1 cellular context compared by ENCODE assay signal in the genomic region with DNA sequence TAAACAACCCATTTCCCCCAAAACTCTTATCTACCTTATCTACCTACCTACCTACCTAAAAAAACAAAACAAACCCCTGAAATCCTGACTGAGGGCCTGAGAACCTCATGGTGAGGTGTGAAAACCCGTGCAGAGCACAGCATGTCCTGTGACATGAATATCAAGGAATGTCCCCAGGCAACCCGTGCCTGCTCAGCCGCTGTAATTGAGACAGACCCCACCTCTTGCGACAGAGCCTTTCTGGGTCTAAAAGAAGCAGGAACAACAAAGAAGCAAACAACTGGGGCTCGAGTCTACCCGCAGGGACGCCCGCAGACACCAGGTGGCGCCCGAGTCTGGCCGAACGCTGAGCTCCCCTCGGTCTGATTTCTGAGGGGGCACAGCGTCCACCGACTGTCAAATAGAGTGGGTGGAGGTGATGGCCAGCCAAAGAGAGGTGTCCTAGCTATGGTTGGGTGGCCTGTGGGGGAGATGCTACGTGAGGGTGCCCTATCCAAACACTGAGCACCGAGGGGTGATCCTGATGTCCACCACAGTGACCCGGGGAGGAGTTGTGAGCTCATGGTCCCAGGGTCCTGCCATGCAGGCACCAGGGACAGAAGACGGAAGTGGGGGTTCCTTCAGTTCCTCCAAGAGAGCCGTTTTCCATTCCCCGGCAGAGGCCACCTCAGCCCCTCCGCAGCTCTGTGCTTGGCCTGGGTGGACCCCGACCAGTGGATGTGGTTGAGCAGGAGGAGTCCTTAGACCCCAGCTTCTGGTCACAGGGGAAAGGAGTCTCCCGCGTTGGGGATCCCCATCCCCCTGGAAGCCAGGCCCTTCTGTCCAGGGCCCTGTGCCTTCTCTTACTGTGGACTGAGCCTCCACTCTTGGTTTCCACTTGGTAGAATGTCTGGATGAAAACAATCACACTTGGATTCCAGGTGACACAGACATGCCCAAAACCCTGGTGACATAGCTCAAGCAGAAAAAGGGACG.
TF ChIP-seq lines count a peak whose summit lies in the region.

No MANE protein-coding gene starts in this region.

TF ChIP-seq in HepG2, 621 proteins besides CTCF, POLR2A, EP300 and RAD21 (continued from another document and continues in another):
- TF ChIP-seq, protein P1, sequence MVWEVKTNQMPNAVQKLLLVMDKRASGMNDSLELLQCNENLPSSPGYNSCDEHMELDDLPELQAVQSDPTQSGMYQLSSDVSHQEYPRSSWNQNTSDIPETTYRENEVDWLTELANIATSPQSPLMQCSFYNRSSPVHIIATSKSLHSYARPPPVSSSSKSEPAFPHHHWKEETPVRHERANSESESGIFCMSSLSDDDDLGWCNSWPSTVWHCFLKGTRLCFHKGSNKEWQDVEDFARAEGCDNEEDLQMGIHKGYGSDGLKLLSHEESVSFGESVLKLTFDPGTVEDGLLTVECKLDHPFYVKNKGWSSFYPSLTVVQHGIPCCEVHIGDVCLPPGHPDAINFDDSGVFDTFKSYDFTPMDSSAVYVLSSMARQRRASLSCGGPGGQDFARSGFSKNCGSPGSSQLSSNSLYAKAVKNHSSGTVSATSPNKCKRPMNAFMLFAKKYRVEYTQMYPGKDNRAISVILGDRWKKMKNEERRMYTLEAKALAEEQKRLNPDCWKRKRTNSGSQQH (CRISPR knock-in tag; IDR thresholded peaks at IDR 0.05; ENCODE audit: low read depth): no peak
- TF ChIP-seq CHCHD3 (CRISPR knock-in tag; IDR thresholded peaks at IDR 0.05): no peak
- no peak for TF ChIP-seq ZNF570 (CRISPR knock-in tag; IDR thresholded peaks at IDR 0.05; ENCODE audit: borderline replicate concordance)
- no peak for TF ChIP-seq HMG20A (CRISPR knock-in tag; IDR thresholded peaks at IDR 0.05; ENCODE audit: borderline replicate concordance)
- TF ChIP-seq, protein P2, sequence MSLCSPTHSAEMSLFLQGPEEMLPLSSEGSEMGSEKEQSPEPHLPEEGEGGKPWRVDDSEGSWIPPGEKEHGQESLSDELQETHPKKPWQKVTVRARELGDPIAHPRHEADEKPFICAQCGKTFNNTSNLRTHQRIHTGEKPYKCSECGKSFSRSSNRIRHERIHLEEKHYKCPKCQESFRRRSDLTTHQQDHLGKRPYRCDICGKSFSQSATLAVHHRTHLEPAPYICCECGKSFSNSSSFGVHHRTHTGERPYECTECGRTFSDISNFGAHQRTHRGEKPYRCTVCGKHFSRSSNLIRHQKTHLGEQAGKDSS (CRISPR knock-in tag; IDR thresholded peaks at IDR 0.05; ENCODE audit: borderline replicate concordance, low read depth): 0 out of 2 replicates have a peak, but pooled peaks have one; percentile 67
- TF ChIP-seq ZBTB7A (CRISPR knock-in tag; IDR thresholded peaks at IDR 0.05): no peak
- TF ChIP-seq ZMAT3 (CRISPR knock-in tag; conservative IDR thresholded peaks at IDR 0.05): no peak
- no peak for TF ChIP-seq POLR2AphosphoS2 (IDR thresholded peaks at IDR 0.05; ENCODE audit: low read depth, low read length)
- TF ChIP-seq, protein P3, sequence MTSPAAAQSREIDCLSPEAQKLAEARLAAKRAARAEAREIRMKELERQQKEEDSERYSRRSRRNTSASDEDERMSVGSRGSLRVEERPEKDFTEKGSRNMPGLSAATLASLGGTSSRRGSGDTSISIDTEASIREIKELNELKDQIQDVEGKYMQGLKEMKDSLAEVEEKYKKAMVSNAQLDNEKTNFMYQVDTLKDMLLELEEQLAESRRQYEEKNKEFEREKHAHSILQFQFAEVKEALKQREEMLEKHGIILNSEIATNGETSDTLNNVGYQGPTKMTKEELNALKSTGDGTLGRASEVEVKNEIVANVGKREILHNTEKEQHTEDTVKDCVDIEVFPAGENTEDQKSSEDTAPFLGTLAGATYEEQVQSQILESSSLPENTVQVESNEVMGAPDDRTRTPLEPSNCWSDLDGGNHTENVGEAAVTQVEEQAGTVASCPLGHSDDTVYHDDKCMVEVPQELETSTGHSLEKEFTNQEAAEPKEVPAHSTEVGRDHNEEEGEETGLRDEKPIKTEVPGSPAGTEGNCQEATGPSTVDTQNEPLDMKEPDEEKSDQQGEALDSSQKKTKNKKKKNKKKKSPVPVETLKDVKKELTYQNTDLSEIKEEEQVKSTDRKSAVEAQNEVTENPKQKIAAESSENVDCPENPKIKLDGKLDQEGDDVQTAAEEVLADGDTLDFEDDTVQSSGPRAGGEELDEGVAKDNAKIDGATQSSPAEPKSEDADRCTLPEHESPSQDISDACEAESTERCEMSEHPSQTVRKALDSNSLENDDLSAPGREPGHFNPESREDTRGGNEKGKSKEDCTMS (CRISPR knock-in tag; conservative IDR thresholded peaks at IDR 0.05): no peak
- TF ChIP-seq RBM22 (optimal IDR thresholded peaks at IDR 0.05; ENCODE audit: low read length): no peak
- no peak for TF ChIP-seq EHMT2 (IDR thresholded peaks at IDR 0.05; ENCODE audit: borderline replicate concordance, low read depth, low read length)
- no peak for TF ChIP-seq PAWR (CRISPR knock-in tag; IDR thresholded peaks at IDR 0.05; ENCODE audit: borderline replicate concordance)
- no peak for TF ChIP-seq IKZF4 (CRISPR knock-in tag; IDR thresholded peaks at IDR 0.05; ENCODE audit: borderline replicate concordance, low read depth, not compliant biosample characterization)
- peak; percentile 48; the same call in 1 of the 2 replicates for TF ChIP-seq ZNF274 (CRISPR knock-in tag; IDR thresholded peaks at IDR 0.05)
- no peak for TF ChIP-seq TGIF2 (CRISPR knock-in tag; IDR thresholded peaks at IDR 0.05)
- TF ChIP-seq ZNF333 (CRISPR knock-in tag; IDR thresholded peaks at IDR 0.05; ENCODE audit: borderline replicate concordance): no peak
- TF ChIP-seq ZFP36L1 (CRISPR knock-in tag; IDR thresholded peaks at IDR 0.05): no peak
- no peak for TF ChIP-seq SIN3B (IDR thresholded peaks at IDR 0.05; ENCODE audit: low read length)
- no peak; the same call in 1 of the 2 replicates for TF ChIP-seq ETV5 (CRISPR knock-in tag; IDR thresholded peaks at IDR 0.05; ENCODE audit: borderline replicate concordance)
- TF ChIP-seq MXD4 (CRISPR knock-in tag; IDR thresholded peaks at IDR 0.05): no peak
- TF ChIP-seq ZNF768 (CRISPR knock-in tag; IDR thresholded peaks at IDR 0.05): no peak; the same call in 1 of the 2 replicates
- TF ChIP-seq, protein P4, sequence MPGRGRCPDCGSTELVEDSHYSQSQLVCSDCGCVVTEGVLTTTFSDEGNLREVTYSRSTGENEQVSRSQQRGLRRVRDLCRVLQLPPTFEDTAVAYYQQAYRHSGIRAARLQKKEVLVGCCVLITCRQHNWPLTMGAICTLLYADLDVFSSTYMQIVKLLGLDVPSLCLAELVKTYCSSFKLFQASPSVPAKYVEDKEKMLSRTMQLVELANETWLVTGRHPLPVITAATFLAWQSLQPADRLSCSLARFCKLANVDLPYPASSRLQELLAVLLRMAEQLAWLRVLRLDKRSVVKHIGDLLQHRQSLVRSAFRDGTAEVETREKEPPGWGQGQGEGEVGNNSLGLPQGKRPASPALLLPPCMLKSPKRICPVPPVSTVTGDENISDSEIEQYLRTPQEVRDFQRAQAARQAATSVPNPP (CRISPR knock-in tag; IDR thresholded peaks at IDR 0.05): no peak
- TF ChIP-seq EED (CRISPR knock-in tag; IDR thresholded peaks at IDR 0.05): no peak
- peak; percentile 50; the same call in 1 of the 2 replicates for TF ChIP-seq ZNF12 (CRISPR knock-in tag; IDR thresholded peaks at IDR 0.05)
- no peak for TF ChIP-seq KDM3A (CRISPR knock-in tag; IDR thresholded peaks at IDR 0.05; ENCODE audit: low read depth)
- peak; percentile 55 for TF ChIP-seq TEAD3 (CRISPR knock-in tag; optimal IDR thresholded peaks at IDR 0.05; ENCODE audit: borderline replicate concordance)
- TF ChIP-seq PRDM15 (CRISPR knock-in tag; IDR thresholded peaks at IDR 0.05): no peak
- TF ChIP-seq, protein P5, sequence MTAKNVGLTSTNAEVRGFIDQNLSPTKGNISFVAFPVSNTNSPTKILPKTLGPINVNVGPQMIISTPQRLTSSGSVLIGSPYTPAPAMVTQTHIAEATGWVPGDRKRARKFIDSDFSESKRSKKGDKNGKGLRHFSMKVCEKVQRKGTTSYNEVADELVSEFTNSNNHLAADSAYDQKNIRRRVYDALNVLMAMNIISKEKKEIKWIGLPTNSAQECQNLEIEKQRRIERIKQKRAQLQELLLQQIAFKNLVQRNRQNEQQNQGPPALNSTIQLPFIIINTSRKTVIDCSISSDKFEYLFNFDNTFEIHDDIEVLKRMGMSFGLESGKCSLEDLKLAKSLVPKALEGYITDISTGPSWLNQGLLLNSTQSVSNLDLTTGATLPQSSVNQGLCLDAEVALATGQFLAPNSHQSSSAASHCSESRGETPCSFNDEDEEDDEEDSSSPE (CRISPR knock-in tag; IDR thresholded peaks at IDR 0.05): no peak
- no peak for TF ChIP-seq ISX (CRISPR knock-in tag; conservative IDR thresholded peaks at IDR 0.05)
- TF ChIP-seq LCORL (IDR thresholded peaks at IDR 0.05): no peak
- no peak for TF ChIP-seq LCORL (CRISPR knock-in tag; IDR thresholded peaks at IDR 0.05)
- TF ChIP-seq, protein P6, sequence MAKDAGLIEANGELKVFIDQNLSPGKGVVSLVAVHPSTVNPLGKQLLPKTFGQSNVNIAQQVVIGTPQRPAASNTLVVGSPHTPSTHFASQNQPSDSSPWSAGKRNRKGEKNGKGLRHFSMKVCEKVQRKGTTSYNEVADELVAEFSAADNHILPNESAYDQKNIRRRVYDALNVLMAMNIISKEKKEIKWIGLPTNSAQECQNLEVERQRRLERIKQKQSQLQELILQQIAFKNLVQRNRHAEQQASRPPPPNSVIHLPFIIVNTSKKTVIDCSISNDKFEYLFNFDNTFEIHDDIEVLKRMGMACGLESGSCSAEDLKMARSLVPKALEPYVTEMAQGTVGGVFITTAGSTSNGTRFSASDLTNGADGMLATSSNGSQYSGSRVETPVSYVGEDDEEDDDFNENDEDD (CRISPR knock-in tag; IDR thresholded peaks at IDR 0.05; ENCODE audit: borderline replicate concordance): no peak
- TF ChIP-seq PAF1 (CRISPR knock-in tag; IDR thresholded peaks at IDR 0.05): no peak
- no peak for TF ChIP-seq RORA (CRISPR knock-in tag; IDR thresholded peaks at IDR 0.05)
- TF ChIP-seq, protein P7, sequence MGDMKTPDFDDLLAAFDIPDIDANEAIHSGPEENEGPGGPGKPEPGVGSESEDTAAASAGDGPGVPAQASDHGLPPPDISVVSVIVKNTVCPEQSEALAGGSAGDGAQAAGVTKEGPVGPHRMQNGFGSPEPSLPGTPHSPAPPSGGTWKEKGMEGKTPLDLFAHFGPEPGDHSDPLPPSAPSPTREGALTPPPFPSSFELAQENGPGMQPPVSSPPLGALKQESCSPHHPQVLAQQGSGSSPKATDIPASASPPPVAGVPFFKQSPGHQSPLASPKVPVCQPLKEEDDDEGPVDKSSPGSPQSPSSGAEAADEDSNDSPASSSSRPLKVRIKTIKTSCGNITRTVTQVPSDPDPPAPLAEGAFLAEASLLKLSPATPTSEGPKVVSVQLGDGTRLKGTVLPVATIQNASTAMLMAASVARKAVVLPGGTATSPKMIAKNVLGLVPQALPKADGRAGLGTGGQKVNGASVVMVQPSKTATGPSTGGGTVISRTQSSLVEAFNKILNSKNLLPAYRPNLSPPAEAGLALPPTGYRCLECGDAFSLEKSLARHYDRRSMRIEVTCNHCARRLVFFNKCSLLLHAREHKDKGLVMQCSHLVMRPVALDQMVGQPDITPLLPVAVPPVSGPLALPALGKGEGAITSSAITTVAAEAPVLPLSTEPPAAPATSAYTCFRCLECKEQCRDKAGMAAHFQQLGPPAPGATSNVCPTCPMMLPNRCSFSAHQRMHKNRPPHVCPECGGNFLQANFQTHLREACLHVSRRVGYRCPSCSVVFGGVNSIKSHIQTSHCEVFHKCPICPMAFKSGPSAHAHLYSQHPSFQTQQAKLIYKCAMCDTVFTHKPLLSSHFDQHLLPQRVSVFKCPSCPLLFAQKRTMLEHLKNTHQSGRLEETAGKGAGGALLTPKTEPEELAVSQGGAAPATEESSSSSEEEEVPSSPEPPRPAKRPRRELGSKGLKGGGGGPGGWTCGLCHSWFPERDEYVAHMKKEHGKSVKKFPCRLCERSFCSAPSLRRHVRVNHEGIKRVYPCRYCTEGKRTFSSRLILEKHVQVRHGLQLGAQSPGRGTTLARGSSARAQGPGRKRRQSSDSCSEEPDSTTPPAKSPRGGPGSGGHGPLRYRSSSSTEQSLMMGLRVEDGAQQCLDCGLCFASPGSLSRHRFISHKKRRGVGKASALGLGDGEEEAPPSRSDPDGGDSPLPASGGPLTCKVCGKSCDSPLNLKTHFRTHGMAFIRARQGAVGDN (CRISPR knock-in tag; IDR thresholded peaks at IDR 0.05): peak; percentile 47
- no peak for TF ChIP-seq KLF15 (CRISPR knock-in tag; IDR thresholded peaks at IDR 0.05; ENCODE audit: borderline replicate concordance)
- peak; percentile 53; the same call in 1 of the 2 replicates for TF ChIP-seq BCL3 (CRISPR knock-in tag; IDR thresholded peaks at IDR 0.05)
- no peak for TF ChIP-seq KLF6 (CRISPR knock-in tag; IDR thresholded peaks at IDR 0.05)
- TF ChIP-seq ZNF496 (CRISPR knock-in tag; IDR thresholded peaks at IDR 0.05; ENCODE audit: insufficient replicate concordance): no peak
- TF ChIP-seq HOXA5 (CRISPR knock-in tag; IDR thresholded peaks at IDR 0.05): no peak
- TF ChIP-seq SATB2 (CRISPR knock-in tag; IDR thresholded peaks at IDR 0.05): no peak
- TF ChIP-seq ZBTB8A (CRISPR knock-in tag; IDR thresholded peaks at IDR 0.05; ENCODE audit: borderline replicate concordance, low read depth): no peak
- TF ChIP-seq TSC22D2 (CRISPR knock-in tag; IDR thresholded peaks at IDR 0.05; ENCODE audit: borderline replicate concordance): peak; percentile 79; the same call in 1 of the 2 replicates
